10 cellular contexts compared by ENCODE assay signal in the genomic region with DNA sequence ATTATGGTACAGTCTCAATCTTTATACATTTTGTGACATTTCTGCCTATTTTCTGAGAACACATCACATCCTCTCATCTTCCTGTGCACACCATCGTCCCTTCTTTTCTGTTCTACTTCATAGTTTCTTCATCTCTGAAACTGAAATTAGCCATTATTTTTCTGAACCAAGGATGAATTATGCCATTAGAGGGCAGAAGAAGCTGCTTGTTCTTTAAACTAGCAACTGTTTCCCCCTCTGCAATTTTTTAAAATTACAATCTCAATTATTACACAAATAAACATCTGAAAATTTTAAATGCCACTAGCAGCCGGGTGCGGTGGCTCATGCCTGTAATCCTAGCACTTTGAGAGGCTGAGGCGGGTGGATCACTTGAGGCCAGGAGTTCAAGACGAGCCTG. TPM values are rescaled to one million over a fixed set of nuclear protein-coding genes. Genes with fewer than 3 reads are reported as not detected.
DNase-seq lines count a peak whose midpoint lies in the region; ATAC-seq and TF ChIP-seq lines count a peak whose summit lies in the region.
"Had no signal": no experiment of that assay in that cellular context is flagged by ENCODE, and none has a peak within 500 bp of the region (broad histone marks: within the 10 kb centered on the region; RNA-seq: fewer than 3 reads in every experiment).

No MANE protein-coding gene starts in this region.

- TF ChIP-seq CTCF in DND-41 (IDR thresholded peaks at IDR 0.05; ENCODE audit: borderline replicate concordance, extremely low read depth, low read length, poor library complexity, severe bottlenecking) (peak; percentile 7), chondrocyte (IDR thresholded peaks at IDR 0.05) (peak; percentile 86), esophagus squamous epithelium (IDR thresholded peaks at IDR 0.05) (peak in 3 of 6 experiments; percentile 5 to 28 (median 24))

- H3K36me3 Mint-ChIP-seq in chondrocyte (ENCODE audit: low read depth): no peaks in the 10 kb centered on the region
- no peaks in the 10 kb centered on the region for H3K36me3 Mint-ChIP-seq in activated naive CD4-positive, alpha-beta T cell treated with anti-CD3 and anti-CD28 coated beads for 36 hours (ENCODE audit: low read depth)
- no peaks in the 10 kb centered on the region for H3K36me3 Mint-ChIP-seq in stimulated activated memory B cell treated with anti-CD40 and anti-IgM and Interleukin-4, amounts not matched to agents 10 μg/mL and 1 μg/mL and 100 μg/mL, for 72 hours

- no peak overlapping the region for H3K27ac Mint-ChIP-seq in chondrocyte (ENCODE audit: unreplicated experiment)
- H3K27ac Mint-ChIP-seq in activated naive CD4-positive, alpha-beta T cell treated with anti-CD3 and anti-CD28 coated beads for 36 hours: no peak overlapping the region
- H3K27ac Mint-ChIP-seq in stimulated activated memory B cell treated with anti-CD40 and anti-IgM and Interleukin-4, amounts not matched to agents 10 μg/mL and 1 μg/mL and 100 μg/mL, for 72 hours: no peak overlapping the region

- CTCF ChIA-PET in activated naive CD4-positive, alpha-beta T cell treated with anti-CD3 and anti-CD28 coated beads for 36 hours (lab: Charles Lee): interaction anchor here (0.7 to 2.1 kb wide), 3 partner anchors 16 to 156 kb away, joined by 3 to 4 read pairs (median 3); no protein-coding TSS in a partner anchor

- no peaks in the 10 kb centered on the region for H3K9me3 ChIP-seq in DND-41 (ENCODE audit: insufficient read depth, low read length, severe bottlenecking)
- H3K9me3 ChIP-seq in esophagus squamous epithelium: no peaks in the 10 kb centered on the region

- no peaks in the 10 kb centered on the region for H3K27me3 Mint-ChIP-seq in chondrocyte (ENCODE audit: low read depth)
- peaks cover 6% of the 10 kb centered on the region for H3K27me3 Mint-ChIP-seq in activated naive CD4-positive, alpha-beta T cell treated with anti-CD3 and anti-CD28 coated beads for 36 hours (ENCODE audit: low read depth)
- peaks cover 5% of the 10 kb centered on the region for H3K27me3 Mint-ChIP-seq in stimulated activated memory B cell treated with anti-CD40 and anti-IgM and Interleukin-4, amounts not matched to agents 10 μg/mL and 1 μg/mL and 100 μg/mL, for 72 hours

- H4K20me1 ChIP-seq in DND-41 (ENCODE audit: insufficient read depth, low read length): no peaks in the 10 kb centered on the region

- H3K27ac ChIP-seq in DND-41 (ENCODE audit: low read length) (no peak overlapping the region), esophagus squamous epithelium (no peak overlapping the region)

- no peak overlapping the region for H2AFZ ChIP-seq in DND-41 (ENCODE audit: low read depth, low read length)

- no peak for TF ChIP-seq POLR2A in esophagus squamous epithelium (IDR thresholded peaks at IDR 0.05)

- H3K4me3 ChIP-seq in DND-41 (ENCODE audit: low read depth in 1 of 2, low read length in 2 of 2): no peak overlapping the region
- H3K4me3 ChIP-seq in esophagus squamous epithelium: no peak overlapping the region

- ATAC-seq in DND-41 (ENCODE audit: insufficient read depth, low read depth): no peak
- ATAC-seq in stimulated activated memory B cell treated with anti-CD40 and anti-IgM and Interleukin-4, amounts not matched to agents 10 μg/mL and 1 μg/mL and 100 μg/mL, for 72 hours: no peak

- H3K36me3 ChIP-seq in DND-41 (ENCODE audit: insufficient read depth, low read length) (no peaks in the 10 kb centered on the region), esophagus squamous epithelium (no peaks in the 10 kb centered on the region)

- H3K4me3 Mint-ChIP-seq in chondrocyte (ENCODE audit: unreplicated experiment): no peak overlapping the region
- H3K4me3 Mint-ChIP-seq in activated naive CD4-positive, alpha-beta T cell treated with anti-CD3 and anti-CD28 coated beads for 36 hours: no peak overlapping the region
- no peak overlapping the region for H3K4me3 Mint-ChIP-seq in stimulated activated memory B cell treated with anti-CD40 and anti-IgM and Interleukin-4, amounts not matched to agents 10 μg/mL and 1 μg/mL and 100 μg/mL, for 72 hours
- H3K4me3 Mint-ChIP-seq: central memory CD8-positive, alpha-beta T cell had no signal

- no peak overlapping the region for H3K4me2 ChIP-seq in DND-41 (ENCODE audit: insufficient read depth, low read length)

- H3K27me3 ChIP-seq in DND-41 (ENCODE audit: insufficient read depth, low read length, poor library complexity): no peaks in the 10 kb centered on the region
- H3K27me3 ChIP-seq in esophagus squamous epithelium: no peaks in the 10 kb centered on the region

- H3K9ac ChIP-seq in DND-41 (ENCODE audit: low read depth, low read length): no peak overlapping the region

- H3K4me1 ChIP-seq in DND-41 (ENCODE audit: insufficient read depth, low read length) (no peaks in the 10 kb centered on the region), esophagus squamous epithelium (peaks cover 0 to 3% (median 0%) of the 10 kb centered on the region in 3 donors)

- 51 to 55% methylated on average over 4 to 5 of the region's 5 CpGs for WGBS in esophagus squamous epithelium, 2 donors

- H3K79me2 ChIP-seq in DND-41 (ENCODE audit: insufficient read depth, low read length): no peaks in the 10 kb centered on the region

- peaks cover 6% of the 10 kb centered on the region for H3K4me1 Mint-ChIP-seq in chondrocyte (ENCODE audit: low read depth)
- H3K4me1 Mint-ChIP-seq in activated naive CD4-positive, alpha-beta T cell treated with anti-CD3 and anti-CD28 coated beads for 36 hours (ENCODE audit: low read depth): peaks cover 5% of the 10 kb centered on the region
- H3K4me1 Mint-ChIP-seq in stimulated activated memory B cell treated with anti-CD40 and anti-IgM and Interleukin-4, amounts not matched to agents 10 μg/mL and 1 μg/mL and 100 μg/mL, for 72 hours: no peaks in the 10 kb centered on the region
- H3K4me1 Mint-ChIP-seq: central memory CD8-positive, alpha-beta T cell had no signal

- no peak for DNase-seq in DND-41
- peak; percentile 31 for DNase-seq in NAMALWA (ENCODE audit: low spot score)
- DNase-seq in chondrocyte (ENCODE audit: low spot score): no peak
- DNase-seq in non-pigmented ciliary epithelial cell (ENCODE audit: low read depth): peak; percentile 6
- DNase-seq in germinal center (ENCODE audit: low spot score): no peak
- no peak for DNase-seq in activated naive CD4-positive, alpha-beta T cell treated with anti-CD3 and anti-CD28 coated beads for 36 hours
- no peak for DNase-seq in esophagus squamous epithelium (lab: John Stamatoyannopoulos, UW)
- DNase-seq: T1000 had no signal

- intact Hi-C loops in activated naive CD4-positive, alpha-beta T cell treated with anti-CD3 and anti-CD28 coated beads for 36 hours (cut with micrococcal nuclease): loop anchor here (2.0 to 5.0 kb wide), 2 partner anchors 88 to 227 kb away; no protein-coding TSS in a partner anchor
- intact Hi-C loops in esophagus squamous epithelium (cut with DNase I): no loop called here

- no peaks in the 10 kb centered on the region for H3K9me3 Mint-ChIP-seq in chondrocyte (ENCODE audit: low read depth)
- H3K9me3 Mint-ChIP-seq in activated naive CD4-positive, alpha-beta T cell treated with anti-CD3 and anti-CD28 coated beads for 36 hours: no peaks in the 10 kb centered on the region
- H3K9me3 Mint-ChIP-seq in stimulated activated memory B cell treated with anti-CD40 and anti-IgM and Interleukin-4, amounts not matched to agents 10 μg/mL and 1 μg/mL and 100 μg/mL, for 72 hours: no peaks in the 10 kb centered on the region
- H3K9me3 Mint-ChIP-seq: central memory CD8-positive, alpha-beta T cell had no signal

RNA-seq across cellular contexts. Expression of gene RBBP6, which starts 41.3 kb away (rescaled TPM):
- 30.9 to 40.8 TPM (median 33.0 TPM) in 3 replicates for total RNA-seq in chondrocyte
- 10 to 100 TPM; 64.4 to 65.0 TPM for total RNA-seq in activated naive CD4-positive, alpha-beta T cell treated with anti-CD3 and anti-CD28 coated beads for 36 hours
- 10 to 100 TPM; 25.0 to 56.0 (median 53.0) TPM for total RNA-seq in esophagus squamous epithelium

Comparison
In these comparisons a context has a peak if more than half of its experiments do, and no peak if none do; other contexts are left out.
1. DNase-seq: peak in NAMALWA (single experiment) and non-pigmented ciliary epithelial cell (single experiment); none in DND-41 (single experiment), chondrocyte (single experiment), germinal center (single experiment), activated naive CD4-positive, alpha-beta T cell treated with anti-CD3 and anti-CD28 coated beads for 36 hours (single experiment) and esophagus squamous epithelium (single experiment).